Comparison of ENCODE assay signal across 11 cellular contexts in genomic region chr4:78711676-78712075, GRCh38.
"Had no signal": no experiment of that assay in that cellular context is flagged by ENCODE, and none has a peak within 500 bp of the region (broad histone marks: within the 10 kb centered on the region; RNA-seq: fewer than 3 reads in every experiment).

No MANE protein-coding gene starts in this region.

- H3K27ac ChIP-seq: GM23248 had no signal

- ATAC-seq: GM23338, HCT116 had no signal

- H3K36me3 ChIP-seq: HAP-1 had no signal

- FAIRE-seq: H1, H54 had no signal

- H3K4me1 ChIP-seq: HAP-1 had no signal

- DNase-seq: GM23248, GOT3, H7, H9, HCEC 1CT, HFFc6 had no signal

- H2AFZ ChIP-seq: GM23248, GM23338 had no signal

- H3K9me3 ChIP-seq: HAP-1 had no signal

- H3K4me2 ChIP-seq: GM23338 had no signal

- H3K4me3 ChIP-seq: GM23248, GM23338, HAP-1 had no signal

- H3K9ac ChIP-seq: GM23248 had no signal
